Comparison of ENCODE assay signal across 19 cellular contexts in the genomic region with DNA sequence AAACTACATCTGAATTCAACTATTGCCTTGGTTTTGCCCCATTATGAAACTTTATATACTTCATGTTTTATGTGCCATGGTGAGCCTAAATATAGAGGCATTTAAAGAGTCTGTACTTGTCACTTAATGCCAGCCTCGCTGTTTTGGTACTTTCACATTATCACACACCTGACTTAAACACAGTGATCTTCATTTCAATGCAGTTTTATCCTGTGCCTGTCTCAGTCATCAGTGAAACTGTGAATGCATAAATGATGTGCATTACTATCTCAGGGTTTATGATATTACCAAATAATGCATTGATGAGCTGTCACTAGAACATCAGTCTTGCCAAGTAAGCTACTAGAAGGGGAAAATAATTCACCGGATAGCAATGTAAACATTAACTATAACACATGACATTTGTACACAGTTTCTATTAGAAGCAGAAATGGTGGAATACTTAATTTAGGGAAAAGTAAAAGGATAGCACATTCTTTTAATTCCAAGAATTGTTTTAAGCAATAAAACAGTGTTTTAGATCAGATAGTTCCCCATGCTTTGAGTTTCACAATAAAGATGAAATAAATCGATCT.
"Had no signal": no experiment of that assay in that cellular context is flagged by ENCODE, and none has a peak within 500 bp of the region (broad histone marks: within the 10 kb centered on the region; RNA-seq: fewer than 3 reads in every experiment).

No MANE protein-coding gene starts in this region.

- H3K27ac ChIP-seq: breast epithelium, lower lobe of right lung, spleen, thoracic aorta, WERI-Rb-1 had no signal

- H3K27me3 ChIP-seq: breast epithelium, spleen had no signal

- FAIRE-seq: frontal cortex had no signal

- H3K9me3 ChIP-seq: breast epithelium, lower lobe of right lung, spleen, thoracic aorta had no signal

- ATAC-seq: left colon; lower lobe of right lung; naive thymus-derived CD4-positive, alpha-beta T cell had no signal

- H3K4me1 ChIP-seq: breast epithelium, lower lobe of right lung, spleen had no signal

- H3K4me3 ChIP-seq: breast epithelium, lower lobe of right lung, spleen, thoracic aorta had no signal

- DNase-seq: activated CD4-positive, alpha-beta T cell treated with anti-CD3 and anti-CD28 coated beads for 1 hour; activated CD8-positive, alpha-beta memory T cell treated with anti-CD3 and anti-CD28 coated beads, Interleukin-2, amount 50 U/mL, for 4 hours; activated naive CD4-positive, alpha-beta T cell treated with Interleukin-2 at 50 U/mL for 16 hours; activated naive CD8-positive, alpha-beta T cell treated with anti-CD3 and anti-CD28 coated beads for 36 hours; activated T-cell treated with anti-CD3 and anti-CD28 coated beads, Interleukin-2, amount 50 U/mL, for 48 hours; amniotic stem cell; cortex of kidney; hypothalamus; islet precursor cell; left colon; lower lobe of right lung; naive thymus-derived CD4-positive, alpha-beta T cell; spleen; stimulated activated CD4-positive, alpha-beta T cell treated with anti-CD3 and anti-CD28 coated beads, Interleukin-4, amount 100 ng/mL, for 1 hour; stimulated activated naive CD4-positive, alpha-beta T cell treated with Interleukin-2 at 50 U/mL for 16 hours; WERI-Rb-1 had no signal

- H3K36me3 ChIP-seq: breast epithelium, lower lobe of right lung, spleen, thoracic aorta, WERI-Rb-1 had no signal
